ENCODE assay signal across 16 cellular contexts in the genomic region with DNA sequence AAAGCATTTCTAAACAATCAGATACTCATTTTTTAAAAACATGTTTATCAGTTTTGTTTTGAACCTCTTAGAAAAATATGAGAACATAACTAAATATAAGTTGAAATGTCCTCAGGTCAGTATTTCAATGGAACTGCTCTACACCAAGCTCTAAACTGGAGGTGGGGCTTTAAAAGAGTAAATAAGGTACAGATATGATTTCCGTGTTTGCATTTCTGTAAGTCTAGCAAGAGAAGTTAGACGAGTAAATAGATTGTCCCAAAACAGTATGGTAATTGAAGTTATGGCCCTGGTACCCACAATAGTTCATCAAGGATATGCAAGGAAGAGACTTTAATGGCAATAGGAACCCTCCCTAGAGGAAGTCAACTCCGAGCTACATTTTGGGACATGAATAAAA.
DNase-seq lines count a peak whose midpoint lies in the region; ATAC-seq and TF ChIP-seq lines count a peak whose summit lies in the region.
"Had no signal": no experiment of that assay in that cellular context is flagged by ENCODE, and none has a peak within 500 bp of the region (broad histone marks: within the 10 kb centered on the region; RNA-seq: fewer than 3 reads in every experiment).

No MANE protein-coding gene starts in this region.

- no TSS peak for BruUV-seq in Calu3 (replicated peaks; lab: Mats Ljungman, UMichigan)

- H3K4me3 ChIP-seq in mucosa of descending colon: no peak overlapping the region
- H3K4me3 ChIP-seq: A549; BLaER1 treated with 17β-estradiol and CSF1 and Interleukin-3, amounts not matched to agents 10 nM and 100 nM had no signal

- intact Hi-C loops in Calu3 (cut with micrococcal nuclease; ENCODE audit: unreplicated experiment) (no loop called here), mucosa of descending colon (cut with DNase I, micrococcal nuclease) (no loop called here), Right ventricle myocardium inferior (cut with DNase I) (no loop called here)

- no peaks in the 10 kb centered on the region for H3K27me3 Mint-ChIP-seq in Calu3 (ENCODE audit: unreplicated experiment)
- peaks cover 47% of the 10 kb centered on the region for H3K27me3 Mint-ChIP-seq in T-helper 17 cell
- H3K27me3 Mint-ChIP-seq: CD4-positive, CD25-positive, alpha-beta regulatory T cell had no signal

- TF ChIP-seq CTCF in Calu3 (IDR thresholded peaks at IDR 0.05; ENCODE audit: unreplicated experiment) (no peak), mucosa of descending colon (IDR thresholded peaks at IDR 0.05) (no peak)

- H3K27ac Mint-ChIP-seq in Calu3 (ENCODE audit: unreplicated experiment): peak overlapping the region; percentile 5
- H3K27ac Mint-ChIP-seq in T-helper 17 cell: no peak overlapping the region
- H3K27ac Mint-ChIP-seq: B cell; CD14-positive monocyte; CD4-positive, alpha-beta memory T cell; CD4-positive, CD25-positive, alpha-beta regulatory T cell; CD8-positive, alpha-beta memory T cell had no signal

- H3K9me3 Mint-ChIP-seq in Calu3 (ENCODE audit: low read depth, unreplicated experiment): peaks cover 5% of the 10 kb centered on the region
- H3K9me3 Mint-ChIP-seq: CD14-positive monocyte; CD4-positive, alpha-beta memory T cell; CD8-positive, alpha-beta memory T cell had no signal

- H3K36me3 Mint-ChIP-seq in Calu3 (ENCODE audit: insufficient read depth, unreplicated experiment) (peaks cover 8% of the 10 kb centered on the region), T-helper 17 cell (ENCODE audit: low read depth) (peaks cover 11% of the 10 kb centered on the region)
- H3K36me3 Mint-ChIP-seq: CD14-positive monocyte; CD4-positive, alpha-beta memory T cell; CD4-positive, CD25-positive, alpha-beta regulatory T cell had no signal

- CTCF ChIA-PET in Calu3 (lab: Charles Lee): interaction anchor here (0.5 to 1.0 kb wide), 2 partner anchors 12 to 105 kb away, joined by 4 to 5 read pairs; no protein-coding TSS in a partner anchor

- H3K36me3 ChIP-seq in mucosa of descending colon (ENCODE audit: low read depth): no peaks in the 10 kb centered on the region
- H3K36me3 ChIP-seq: BLaER1 treated with 17β-estradiol and CSF1 and Interleukin-3, amounts not matched to agents 10 nM and 100 nM had no signal

- ATAC-seq in T-helper 17 cell (no peak), mucosa of descending colon (peak; percentile 62), Right ventricle myocardium inferior (no peak)
- ATAC-seq: A549 had no signal

- DNase-seq in Calu3: no peak
- no peak for DNase-seq in T-helper 17 cell
- DNase-seq in mucosa of descending colon: no peak
- no peak for DNase-seq in Right ventricle myocardium inferior (ENCODE audit: missing footprints)
- no peak for DNase-seq in C1 segment of cervical spinal cord (lab: John Stamatoyannopoulos, UW)
- DNase-seq: AML-193; CD4-positive, alpha-beta memory T cell; CD4-positive, CD25-positive, alpha-beta regulatory T cell; CD8-positive, alpha-beta memory T cell; COR-L47; DMS79 treated with DMSO at 0.1 percent for 48 hours; GF-D8 had no signal

- H3K4me1 ChIP-seq in mucosa of descending colon (ENCODE audit: low read depth): no peaks in the 10 kb centered on the region
- H3K4me1 ChIP-seq: BLaER1 treated with 17β-estradiol and CSF1 and Interleukin-3, amounts not matched to agents 10 nM and 100 nM had no signal

- H3K9me3 ChIP-seq in T-helper 17 cell (ENCODE audit: control insufficient read depth, low read length, poor library complexity, severe bottlenecking) (no peaks in the 10 kb centered on the region), mucosa of descending colon (no peaks in the 10 kb centered on the region)
- H3K9me3 ChIP-seq: A549; BLaER1 treated with 17β-estradiol and CSF1 and Interleukin-3, amounts not matched to agents 10 nM and 100 nM had no signal

- no peak overlapping the region for H3K4me3 Mint-ChIP-seq in Calu3 (ENCODE audit: low read depth, unreplicated experiment)
- peak overlapping the region; percentile 2 for H3K4me3 Mint-ChIP-seq in T-helper 17 cell
- H3K4me3 Mint-ChIP-seq: B cell; CD14-positive monocyte; CD4-positive, alpha-beta memory T cell; CD4-positive, CD25-positive, alpha-beta regulatory T cell; CD8-positive, alpha-beta memory T cell had no signal

- H3K4me1 Mint-ChIP-seq in Calu3 (ENCODE audit: low read depth, unreplicated experiment) (peaks cover 72% of the 10 kb centered on the region), T-helper 17 cell (peaks cover 2% of the 10 kb centered on the region)
- H3K4me1 Mint-ChIP-seq: B cell; CD14-positive monocyte; CD4-positive, alpha-beta memory T cell; CD8-positive, alpha-beta memory T cell had no signal
